In genomic region chr1:28512058-28512611, GRCh38 we compare ENCODE assay signal across 8 cellular contexts. TPM values are rescaled to one million over a fixed set of nuclear protein-coding genes. Genes with fewer than 3 reads are reported as not detected.
DNase-seq lines count a peak whose midpoint lies in the region; ATAC-seq and TF ChIP-seq lines count a peak whose summit lies in the region.
"Had no signal": no experiment of that assay in that cellular context is flagged by ENCODE, and none has a peak within 500 bp of the region (broad histone marks: within the 10 kb centered on the region; RNA-seq: fewer than 3 reads in every experiment).

No MANE protein-coding gene starts in this region.

- 88 to 94% (median 90%) methylated on average over 7 of the region's 7 CpGs for WGBS in psoas muscle, 3 donors

- H3K4me3 Mint-ChIP-seq in naive thymus-derived CD4-positive, alpha-beta T cell = peak overlapping the region; percentile 57 to 98 (median 68)

- CTCF ChIA-PET in naive thymus-derived CD4-positive, alpha-beta T cell (lab: Charles Lee) = interaction anchor here (1.2 kb wide), 1 partner anchor 365 kb away, joined by 3 read pairs; no protein-coding TSS in a partner anchor

- TF ChIP-seq CTCF in psoas muscle (IDR thresholded peaks at IDR 0.05) = no peak

- DNase-seq in DMS53 treated with DMSO at 0.1 percent for 48 hours (lab: John Stamatoyannopoulos, UW; ENCODE audit: unreplicated experiment) = peak; percentile 17
- DNase-seq in HT1080 (ENCODE audit: low read depth) = peak; percentile 65
- peak; percentile 53 to 58 for DNase-seq in activated T-cell treated with anti-CD3 and anti-CD28 coated beads, Interleukin-2, amount 50 U/mL, for 48 hours
- DNase-seq in naive thymus-derived CD4-positive, alpha-beta T cell = no peak
- no peak for DNase-seq in GDM1 (lab: John Stamatoyannopoulos, UW)
- DNase-seq in psoas muscle = no peak

- H3K36me3 Mint-ChIP-seq in naive thymus-derived CD4-positive, alpha-beta T cell = peaks cover 0 to 51% (median 42%) of the 10 kb centered on the region in 5 donors

- no peaks in the 10 kb centered on the region for H3K9me3 Mint-ChIP-seq in naive thymus-derived CD4-positive, alpha-beta T cell

- intact Hi-C loops in naive thymus-derived CD4-positive, alpha-beta T cell (cut with micrococcal nuclease) = no loop called here
- intact Hi-C loops in psoas muscle (cut with DNase I) = no loop called here

- H3K27ac ChIP-seq in naive thymus-derived CD4-positive, alpha-beta T cell (ENCODE audit: low read depth, low read length) = peak overlapping the region; percentile 6
- H3K27ac ChIP-seq in psoas muscle = no peak overlapping the region
- H3K27ac ChIP-seq: parathyroid adenoma had no signal

- H3K36me3 ChIP-seq in naive thymus-derived CD4-positive, alpha-beta T cell (ENCODE audit: control insufficient read depth in 2 of 3, insufficient read depth in 3 of 3, low read length in 3 of 3) = peaks cover 21 to 56% (median 25%) of the 10 kb centered on the region in 3 experiments
- peaks cover 15 to 80% of the 10 kb centered on the region in 2 donors for H3K36me3 ChIP-seq in psoas muscle (ENCODE audit: insufficient read depth in 1 of 2, low read depth in 1 of 2)

- no peaks in the 10 kb centered on the region for H3K27me3 ChIP-seq in naive thymus-derived CD4-positive, alpha-beta T cell (ENCODE audit: control insufficient read depth in 2 of 2, insufficient read depth in 2 of 2, low read length in 2 of 2)
- no peaks in the 10 kb centered on the region for H3K27me3 ChIP-seq in psoas muscle (ENCODE audit: insufficient read depth in 3 of 3, low read length in 2 of 3)

- H3K9me3 ChIP-seq in naive thymus-derived CD4-positive, alpha-beta T cell (ENCODE audit: control insufficient read depth in 2 of 3, low read length in 3 of 3) = no peaks in the 10 kb centered on the region
- H3K9me3 ChIP-seq in psoas muscle = no peaks in the 10 kb centered on the region

- no peak for ATAC-seq in naive thymus-derived CD4-positive, alpha-beta T cell
- ATAC-seq in psoas muscle = no peak
- no peak for ATAC-seq in HG03095 (IDR thresholded peaks at IDR 0.05; ENCODE audit: unreplicated experiment)

- H3K27ac Mint-ChIP-seq in naive thymus-derived CD4-positive, alpha-beta T cell = peak overlapping the region; percentile 25 to 99 (median 76)

- no peaks in the 10 kb centered on the region for H3K27me3 Mint-ChIP-seq in naive thymus-derived CD4-positive, alpha-beta T cell

- H3K4me1 Mint-ChIP-seq in naive thymus-derived CD4-positive, alpha-beta T cell = peaks cover 41 to 56% (median 49%) of the 10 kb centered on the region in 7 donors

- POLR2A ChIA-PET in naive thymus-derived CD4-positive, alpha-beta T cell (lab: Charles Lee) = interaction anchor here (0.9 to 1.3 kb wide), 3 partner anchors 70 to 264 kb away, joined by 3 to 6 read pairs (median 4); no protein-coding TSS in a partner anchor

- H3K4me3 ChIP-seq in naive thymus-derived CD4-positive, alpha-beta T cell (ENCODE audit: low read length) = no peak overlapping the region
- no peak overlapping the region for H3K4me3 ChIP-seq in psoas muscle

- peaks cover 41 to 46% of the 10 kb centered on the region in 2 donors for H3K4me1 ChIP-seq in naive thymus-derived CD4-positive, alpha-beta T cell (ENCODE audit: control insufficient read depth in 2 of 2, insufficient read depth in 2 of 2, low read length in 2 of 2)
- peaks cover 40% of the 10 kb centered on the region for H3K4me1 ChIP-seq in psoas muscle
- H3K4me1 ChIP-seq: parathyroid adenoma had no signal

RNA-seq across cellular contexts. Expression of gene RCC1, which starts 6.3 kb away (rescaled TPM):
- total RNA-seq in HT1080 (2014; rRNA removed; shearing (Covaris generic)) = 138 and 163 TPM in 2 replicates
- 108 and 111 TPM in 2 replicates for polyA plus RNA-seq in HT1080 (2015; cell fraction: cytosol; rRNA removed)
- 102 and 110 TPM in 2 replicates for polyA plus RNA-seq in HT1080 (2015; cell fraction: nucleus; rRNA removed)
- 10 to 100 TPM in 4 of 5 experiments, 1 to 10 TPM in 1; 9.8 to 60.7 (median 19.7) TPM for total RNA-seq in naive thymus-derived CD4-positive, alpha-beta T cell
- 10 to 100 TPM in 1 of 2 donors, 1 to 10 TPM in 1; 10.0 to 10.6 TPM for polyA plus RNA-seq in naive thymus-derived CD4-positive, alpha-beta T cell
- 10 to 100 TPM in 2 of 4 donors, 1 to 10 TPM in 2; 7.0 to 20.8 (median 9.2) TPM for total RNA-seq in psoas muscle
- polyA plus RNA-seq in psoas muscle = 10 to 100 TPM; 14.0 to 81.6 (median 17.4) TPM

RNA-seq across cellular contexts. Expression of gene TRNAU1AP, which starts 40.8 kb away (rescaled TPM):
- 18.9 and 26.4 TPM in 2 replicates for total RNA-seq in HT1080 (2014; rRNA removed; shearing (Covaris generic))
- polyA plus RNA-seq in HT1080 (2015; cell fraction: cytosol; rRNA removed) = 10.3 and 12.0 TPM in 2 replicates
- 14.8 and 18.5 TPM in 2 replicates for polyA plus RNA-seq in HT1080 (2015; cell fraction: nucleus; rRNA removed)
- 10 to 100 TPM; 27.6 to 52.5 (median 40.9) TPM for total RNA-seq in naive thymus-derived CD4-positive, alpha-beta T cell
- 10 to 100 TPM; 26.5 to 29.9 TPM for polyA plus RNA-seq in naive thymus-derived CD4-positive, alpha-beta T cell
- total RNA-seq in psoas muscle = 10 to 100 TPM in 3 of 4 donors, 1 to 10 TPM in 1; 7.5 to 17.5 (median 12.2) TPM
- 10 to 100 TPM in 2 of 3 donors, 1 to 10 TPM in 1; 7.3 to 12.9 (median 10.8) TPM for polyA plus RNA-seq in psoas muscle

Comparison
In these comparisons a context has a peak if more than half of its experiments do, and no peak if none do; other contexts are left out.
1. DNase-seq: peak in DMS53 treated with DMSO at 0.1 percent for 48 hours (single experiment), HT1080 (single experiment) and activated T-cell treated with anti-CD3 and anti-CD28 coated beads, Interleukin-2, amount 50 U/mL, for 48 hours (2 of 2); none in naive thymus-derived CD4-positive, alpha-beta T cell (0 of 9), GDM1 (single experiment) and psoas muscle (0 of 2).